ENCODE assay signal across 8 cellular contexts in genomic region chr12:108570743-108571603, GRCh38. TPM values are rescaled to one million over a fixed set of nuclear protein-coding genes. Genes with fewer than 3 reads are reported as not detected.
DNase-seq lines count a peak whose midpoint lies in the region; ATAC-seq lines count a peak whose summit lies in the region.

No MANE protein-coding gene starts in this region.

- DNase-seq in NCI-H82 (lab: John Stamatoyannopoulos, UW), result peak; percentile 22
- DNase-seq in NCI-H82 treated with DMSO at 0.1 percent for 48 hours (lab: John Stamatoyannopoulos, UW; ENCODE audit: unreplicated experiment), result no peak
- peak; percentile 61 for DNase-seq in NAMALWA (ENCODE audit: low spot score)
- peak; percentile 54 for DNase-seq in dermis blood vessel endothelial cell
- DNase-seq in posterior vena cava (ENCODE audit: low spot score), result peak; percentile 45
- DNase-seq in NOMO-1 treated with dmso at 0.1 percent for 144 hours (lab: John Stamatoyannopoulos, UW; ENCODE audit: unreplicated experiment), result no peak
- DNase-seq in SKM-1 (lab: John Stamatoyannopoulos, UW; ENCODE audit: unreplicated experiment), result no peak

- ATAC-seq in GM18520 (IDR thresholded peaks at IDR 0.05; ENCODE audit: unreplicated experiment), result no peak

- intact Hi-C loops in posterior vena cava (cut with DNase I), result loop anchor here (5.0 kb wide), 1 partner anchor 46 kb away; no protein-coding TSS in a partner anchor

RNA-seq across cellular contexts. Expression of gene ISCU, which starts 8.6 kb away (rescaled TPM):
- 96.5 and 106 TPM in 2 replicates for total RNA-seq in dermis blood vessel endothelial cell
- total RNA-seq in posterior vena cava, result 100 to 1,000 TPM; 113 to 119 TPM

RNA-seq across cellular contexts. Expression of gene SART3, which starts 10.0 kb away (rescaled TPM):
- total RNA-seq in dermis blood vessel endothelial cell, result 59.3 and 76.7 TPM in 2 replicates
- total RNA-seq in posterior vena cava, result 10 to 100 TPM; 27.4 to 28.9 TPM

RNA-seq across cellular contexts. Expression of gene TMEM119, which starts 26.9 kb away (rescaled TPM):
- under 0.01 TPM in 1 of 2 replicates, not detected in the other for total RNA-seq in dermis blood vessel endothelial cell
- total RNA-seq in posterior vena cava, result 10 to 100 TPM; 12.7 to 72.5 TPM

RNA-seq across cellular contexts. Expression of gene FICD, which starts 55.9 kb away (rescaled TPM):
- total RNA-seq in dermis blood vessel endothelial cell (7.0 TPM in 2 replicates), posterior vena cava (10 to 100 TPM in 1 of 2 donors, 1 to 10 TPM in 1; 10.0 to 11.3 TPM)

Comparison
In these comparisons a context has a peak if more than half of its experiments do, and no peak if none do; other contexts are left out.
1. DNase-seq: peak in NCI-H82 (single experiment), NAMALWA (single experiment), dermis blood vessel endothelial cell (single experiment) and posterior vena cava (single experiment); none in NCI-H82 treated with DMSO at 0.1 percent for 48 hours (single experiment), NOMO-1 treated with dmso at 0.1 percent for 144 hours (single experiment) and SKM-1 (single experiment).
2. RNA of gene TMEM119, which starts 26.9 kb away (total RNA-seq): 12.7 to 72.5 TPM in posterior vena cava; under 0.01 TPM in dermis blood vessel endothelial cell; every median in the first group is over 10 times any median in the second.